ENCODE assay signal across 13 cellular contexts in genomic region chr12:6915789-6916285, GRCh38. TPM values are rescaled to one million over a fixed set of nuclear protein-coding genes. Genes with fewer than 3 reads are reported as not detected.
DNase-seq lines count a peak whose midpoint lies in the region; TF ChIP-seq lines count a peak whose summit lies in the region.
"Had no signal": no experiment of that assay in that cellular context is flagged by ENCODE, and none has a peak within 500 bp of the region (broad histone marks: within the 10 kb centered on the region; RNA-seq: fewer than 3 reads in every experiment).

No MANE protein-coding gene starts in this region.

- in situ Hi-C loops in GM13977 (cut with MboI; ENCODE audit: low pct_unique_long_range_greater_than_20kb, low sequenced_read_pairs, unreplicated experiment) = no loop called here

- H3K4me3 Mint-ChIP-seq in CD8-positive, alpha-beta memory T cell = peak overlapping the region; percentile 79 to 99 (median 94)

- H3K4me1 ChIP-seq in CD8-positive, alpha-beta memory T cell (ENCODE audit: insufficient read depth, low read length) = peaks cover 21% of the 10 kb centered on the region
- H3K4me1 ChIP-seq in Karpas-422 (ENCODE audit: low read length) (peaks cover 28% of the 10 kb centered on the region), parathyroid adenoma (no peaks in the 10 kb centered on the region), SJCRH30 (no peaks in the 10 kb centered on the region)
- peaks cover 18% of the 10 kb centered on the region for H3K4me1 ChIP-seq in effector memory CD4-positive, alpha-beta T cell (ENCODE audit: control insufficient read depth, insufficient read depth, low read length, poor library complexity, severe bottlenecking)

- peaks cover 21 to 44% (median 30%) of the 10 kb centered on the region in 3 donors for H3K4me1 Mint-ChIP-seq in CD8-positive, alpha-beta memory T cell

- DNase-seq in CD8-positive, alpha-beta memory T cell = no peak
- DNase-seq in Karpas-422 = peak; percentile 34
- DNase-seq in effector memory CD4-positive, alpha-beta T cell = no peak
- no peak for DNase-seq in HT-29 (ENCODE audit: low spot score)
- DNase-seq in SJCRH30 = no peak
- DNase-seq in GM13977 (ENCODE audit: low spot score) = no peak
- no peak for DNase-seq in stimulated activated CD8-positive, alpha-beta memory T cell treated with anti-CD3 and anti-CD28 coated beads, Interleukin-4, amount 100 ng/mL, for 48 hours
- DNase-seq: KG1, stomach had no signal

- POLR2A ChIA-PET in CD8-positive, alpha-beta memory T cell (lab: Charles Lee) = interaction anchor here (1.2 kb wide), 1 partner anchor 9 kb away, joined by 3 read pairs; no protein-coding TSS in a partner anchor

- H3K4me2 ChIP-seq in Karpas-422 (ENCODE audit: low read depth, low read length, poor library complexity, severe bottlenecking) (peak overlapping the region; percentile 79), parathyroid adenoma (ENCODE audit: low read length) (no peak overlapping the region)

- TF ChIP-seq CTCF in parathyroid adenoma (IDR thresholded peaks at IDR 0.05) (no peak), GM13977 (IDR thresholded peaks at IDR 0.05; ENCODE audit: extremely low read depth, insufficient read depth, missing control alignments) (no peak)

- peak overlapping the region; percentile 75; the same call in 1 of the 2 replicates for H3K9ac ChIP-seq in Karpas-422 (ENCODE audit: low read length)
- H3K9ac ChIP-seq in parathyroid adenoma = no peak overlapping the region

- H3K27me3 Mint-ChIP-seq in CD8-positive, alpha-beta memory T cell = no peaks in the 10 kb centered on the region

- H3K9me2 ChIP-seq in Karpas-422 (replicated peaks; ENCODE audit: insufficient read depth, low read length) = no peaks in the 10 kb centered on the region

- no peak overlapping the region for H2AFZ ChIP-seq in Karpas-422 (ENCODE audit: low read length)
- H2AFZ ChIP-seq in parathyroid adenoma = peak overlapping the region; percentile 85

- CTCF ChIA-PET in CD8-positive, alpha-beta memory T cell (lab: Charles Lee) = interaction anchor here (1.0 to 4.4 kb wide), 6 partner anchors 8 to 46 kb away, joined by 3 to 28 read pairs (median 6); partner anchors contain the start of gene SPSB2

- no peaks in the 10 kb centered on the region for H4K20me1 ChIP-seq in Karpas-422 (ENCODE audit: insufficient read depth, low read depth, low read length)

- H3K27ac Mint-ChIP-seq in CD8-positive, alpha-beta memory T cell = peak overlapping the region; percentile 29 to 97 (median 95)

- peaks cover 6% of the 10 kb centered on the region for H3K36me3 ChIP-seq in CD8-positive, alpha-beta memory T cell (ENCODE audit: insufficient read depth, low read length)
- H3K36me3 ChIP-seq in Karpas-422 (ENCODE audit: insufficient read depth, low read length) (no peaks in the 10 kb centered on the region; the same call in 1 of the 2 replicates), parathyroid adenoma (ENCODE audit: control insufficient read depth, insufficient read depth, low read length) (no peaks in the 10 kb centered on the region), SJCRH30 (no peaks in the 10 kb centered on the region)
- H3K36me3 ChIP-seq in effector memory CD4-positive, alpha-beta T cell (ENCODE audit: control insufficient read depth, insufficient read depth, low read length) = peaks cover 13% of the 10 kb centered on the region

- H3K27me3 ChIP-seq in CD8-positive, alpha-beta memory T cell (ENCODE audit: insufficient read depth, low read length, poor library complexity, severe bottlenecking) = no peaks in the 10 kb centered on the region
- H3K27me3 ChIP-seq in Karpas-422 (ENCODE audit: low read length) (no peaks in the 10 kb centered on the region), parathyroid adenoma (ENCODE audit: control insufficient read depth, insufficient read depth, low read length) (no peaks in the 10 kb centered on the region), SJCRH30 (peaks cover 23% of the 10 kb centered on the region)
- H3K27me3 ChIP-seq in effector memory CD4-positive, alpha-beta T cell (replicated peaks; ENCODE audit: control insufficient read depth, insufficient read depth, low read length, poor library complexity, severe bottlenecking) = no peaks in the 10 kb centered on the region

- H3K36me3 Mint-ChIP-seq in CD8-positive, alpha-beta memory T cell = peaks cover 3 to 47% (median 4%) of the 10 kb centered on the region in 3 donors

- 0 out of 2 replicates have a peak, but pooled peaks cover 5% of the 10 kb centered on the region for H3K79me2 ChIP-seq in Karpas-422 (ENCODE audit: low read length)
- no peaks in the 10 kb centered on the region for H3K79me2 ChIP-seq in parathyroid adenoma

- no peak overlapping the region for H3K4me3 ChIP-seq in CD8-positive, alpha-beta memory T cell (ENCODE audit: low read length)
- peak overlapping the region; percentile 74; the same call in 1 of the 2 replicates for H3K4me3 ChIP-seq in Karpas-422 (ENCODE audit: low read length)
- no peak overlapping the region for H3K4me3 ChIP-seq in effector memory CD4-positive, alpha-beta T cell (ENCODE audit: insufficient read depth, low read depth, low read length, poor library complexity, severe bottlenecking)
- H3K4me3 ChIP-seq in parathyroid adenoma (ENCODE audit: low read depth, low read length) = no peak overlapping the region
- no peak overlapping the region for H3K4me3 ChIP-seq in SJCRH30

- H3K27ac ChIP-seq in CD8-positive, alpha-beta memory T cell (ENCODE audit: low read depth, low read length) = no peak overlapping the region
- H3K27ac ChIP-seq in Karpas-422 (ENCODE audit: low read length) (no peak overlapping the region), parathyroid adenoma (no peak overlapping the region), SJCRH30 (no peak overlapping the region)
- peak overlapping the region; percentile 89 for H3K27ac ChIP-seq in effector memory CD4-positive, alpha-beta T cell (ENCODE audit: insufficient read depth, low read length, poor library complexity, severe bottlenecking)

- no peaks in the 10 kb centered on the region for H3K9me3 Mint-ChIP-seq in CD8-positive, alpha-beta memory T cell

- no peaks in the 10 kb centered on the region for H3K9me3 ChIP-seq in CD8-positive, alpha-beta memory T cell (ENCODE audit: low read length)
- H3K9me3 ChIP-seq in Karpas-422 (ENCODE audit: low read length) = no peaks in the 10 kb centered on the region
- H3K9me3 ChIP-seq in effector memory CD4-positive, alpha-beta T cell (ENCODE audit: control insufficient read depth, low read length) = no peaks in the 10 kb centered on the region
- H3K9me3 ChIP-seq in parathyroid adenoma (ENCODE audit: control insufficient read depth, low read length) = no peaks in the 10 kb centered on the region
- no peaks in the 10 kb centered on the region for H3K9me3 ChIP-seq in SJCRH30 (replicated peaks)
- H3K9me3 ChIP-seq: stomach had no signal

RNA-seq across cellular contexts. Expression of gene ENO2, which starts 1.5 kb away (rescaled TPM):
- 100 to 1,000 TPM; 125 to 131 TPM for total RNA-seq in CD8-positive, alpha-beta memory T cell
- polyA plus RNA-seq in CD8-positive, alpha-beta memory T cell = 36.4 TPM
- total RNA-seq in Karpas-422 (2014; rRNA removed; shearing (Covaris generic); ENCODE audit: low replicate concordance) = 40.3 and 43.1 TPM in 2 replicates
- 7.7 and 9.1 TPM in 2 replicates for total RNA-seq in HT-29 (2014; rRNA removed; shearing (Covaris generic))
- total RNA-seq in SJCRH30 (2014; rRNA removed; shearing (Covaris generic)) = 1.8 and 2.1 TPM in 2 replicates

RNA-seq across cellular contexts. Expression of gene LRRC23, which starts 11.2 kb away (rescaled TPM):
- 1 to 10 TPM; 4.9 to 5.0 TPM for total RNA-seq in CD8-positive, alpha-beta memory T cell
- polyA plus RNA-seq in CD8-positive, alpha-beta memory T cell = 5.0 TPM
- 8.7 and 9.7 TPM in 2 replicates for total RNA-seq in Karpas-422 (2014; rRNA removed; shearing (Covaris generic); ENCODE audit: low replicate concordance)
- 0.61 and 4.6 TPM in 2 replicates for total RNA-seq in HT-29 (2014; rRNA removed; shearing (Covaris generic))
- 3.6 and 3.8 TPM in 2 replicates for total RNA-seq in SJCRH30 (2014; rRNA removed; shearing (Covaris generic))

RNA-seq across cellular contexts. Expression of gene ATN1, which starts 11.9 kb away (rescaled TPM):
- total RNA-seq in CD8-positive, alpha-beta memory T cell = 10 to 100 TPM; 54.8 to 60.4 TPM
- 0.62 TPM for polyA plus RNA-seq in CD8-positive, alpha-beta memory T cell
- total RNA-seq in Karpas-422 (2014; rRNA removed; shearing (Covaris generic); ENCODE audit: low replicate concordance) = 8.8 and 11.7 TPM in 2 replicates
- total RNA-seq in HT-29 (2014; rRNA removed; shearing (Covaris generic)) = 22.0 and 36.9 TPM in 2 replicates
- 13.2 and 14.2 TPM in 2 replicates for total RNA-seq in SJCRH30 (2014; rRNA removed; shearing (Covaris generic))

RNA-seq across cellular contexts. Expression of gene RNU7-1, which starts 27.8 kb away (rescaled TPM):
- not detected for total RNA-seq in CD8-positive, alpha-beta memory T cell
- not detected for polyA plus RNA-seq in CD8-positive, alpha-beta memory T cell
- not detected in 2 replicates for total RNA-seq in Karpas-422 (2014; rRNA removed; shearing (Covaris generic); ENCODE audit: low replicate concordance)
- not detected in 2 replicates for total RNA-seq in HT-29 (2014; rRNA removed; shearing (Covaris generic))
- not detected in 2 replicates for total RNA-seq in SJCRH30 (2014; rRNA removed; shearing (Covaris generic))
- total RNA-seq: lower leg skin; stomach; T-helper 1 cell treated with Interleukin-12 subunit alpha and Interleukin-12 subunit beta and Interleukin-4 antibody, amounts not matched to agents 30 ng/mL and 1 ng/mL, for 36 hours had no signal
- polyA plus RNA-seq: esophagus, stomach had no signal

RNA-seq across cellular contexts. Expression of gene C12orf57, which starts 28.0 kb away (rescaled TPM):
- 100 to 1,000 TPM; 297 to 304 TPM for total RNA-seq in CD8-positive, alpha-beta memory T cell
- polyA plus RNA-seq in CD8-positive, alpha-beta memory T cell = 259 TPM
- total RNA-seq in Karpas-422 (2014; rRNA removed; shearing (Covaris generic); ENCODE audit: low replicate concordance) = 264 and 402 TPM in 2 replicates
- 102 and 112 TPM in 2 replicates for total RNA-seq in HT-29 (2014; rRNA removed; shearing (Covaris generic))
- 193 and 245 TPM in 2 replicates for total RNA-seq in SJCRH30 (2014; rRNA removed; shearing (Covaris generic))
